Comparison of ENCODE assay signal across 8 cellular contexts in the genomic region with DNA sequence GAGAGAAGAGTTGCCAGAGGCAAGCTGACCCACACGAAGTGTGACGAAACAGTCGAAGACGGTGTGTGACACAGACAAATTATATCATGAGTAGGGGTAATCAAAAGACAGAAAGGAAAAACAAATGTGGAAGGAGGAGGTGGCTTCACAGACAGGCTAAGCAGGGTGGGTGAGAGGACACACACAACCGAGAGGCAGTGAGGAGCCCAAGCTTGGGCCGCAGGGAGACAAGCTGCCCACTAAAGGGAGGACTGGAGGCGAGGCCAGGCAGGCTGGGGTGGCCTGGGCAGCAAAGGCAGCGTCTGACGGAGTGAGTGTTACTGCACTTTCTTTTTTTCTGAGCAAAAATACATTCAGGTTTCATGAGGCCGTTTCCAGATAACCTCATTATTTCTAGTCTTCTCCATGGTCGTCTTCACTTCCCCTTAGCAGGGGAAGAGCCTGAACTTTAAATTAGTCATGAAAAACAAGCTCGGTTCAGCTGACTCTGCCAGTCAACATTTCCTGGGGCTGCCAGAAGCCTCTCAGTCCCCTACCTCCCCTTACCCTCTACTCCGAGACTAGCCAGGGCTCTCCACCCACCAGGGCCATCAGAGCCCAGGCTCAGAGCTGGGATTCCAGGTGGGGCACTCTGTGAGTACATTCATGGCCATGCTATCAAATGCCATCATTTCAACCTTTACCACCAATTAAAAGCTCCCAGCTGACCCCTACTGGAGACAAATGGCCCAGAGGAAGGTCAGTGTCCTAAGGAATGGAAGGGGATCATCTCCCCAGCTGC. TPM values are rescaled to one million over a fixed set of nuclear protein-coding genes. Genes with fewer than 3 reads are reported as not detected.
DNase-seq lines count a peak whose midpoint lies in the region; ATAC-seq and TF ChIP-seq lines count a peak whose summit lies in the region.

No MANE protein-coding gene starts in this region.

- peak; percentile 34 for TF ChIP-seq CTCF in BE2C (IDR thresholded peaks at IDR 0.05; ENCODE audit: low read depth, low read length)
- TF ChIP-seq CTCF in liver (IDR thresholded peaks at IDR 0.05; ENCODE audit: low read depth, low read length, missing input control) = no peak

- no peaks in the 10 kb centered on the region for H3K27me3 Mint-ChIP-seq in activated CD8-positive, alpha-beta T cell treated with anti-CD3 and anti-CD28 coated beads, Interleukin-2, amount 10 ng/mL, durations not matched to agents 7 days and 5 days (ENCODE audit: low read depth)

- no peak overlapping the region for H3K4me3 Mint-ChIP-seq in activated CD8-positive, alpha-beta T cell treated with anti-CD3 and anti-CD28 coated beads, Interleukin-2, amount 10 ng/mL, durations not matched to agents 7 days and 5 days

- POLR2A ChIA-PET in activated CD8-positive, alpha-beta T cell treated with anti-CD3 and anti-CD28 coated beads, Interleukin-2, amount 10 ng/mL, durations not matched to agents 7 days and 5 days (lab: Charles Lee) = interaction anchor here (0.8 kb wide), 1 partner anchor 11 kb away, joined by 3 read pairs; no protein-coding TSS in a partner anchor

- ATAC-seq in GM21619 (IDR thresholded peaks at IDR 0.05; ENCODE audit: unreplicated experiment) = peak; percentile 67
- no peak for ATAC-seq in activated CD8-positive, alpha-beta T cell treated with anti-CD3 and anti-CD28 coated beads, Interleukin-2, amount 10 ng/mL, durations not matched to agents 7 days and 5 days

- TF ChIP-seq RAD21 in liver (IDR thresholded peaks at IDR 0.05) = peak in 1 of 2 donors; percentile 61

- no peak overlapping the region for H3K27ac Mint-ChIP-seq in activated CD8-positive, alpha-beta T cell treated with anti-CD3 and anti-CD28 coated beads, Interleukin-2, amount 10 ng/mL, durations not matched to agents 7 days and 5 days

- H3K9me3 ChIP-seq in BE2C (no peaks in the 10 kb centered on the region), liver (ENCODE audit: control insufficient read depth in 4 of 4, low read length in 3 of 4) (no peaks in the 10 kb centered on the region)
- no peaks in the 10 kb centered on the region for H3K9me3 ChIP-seq in effector memory CD4-positive, alpha-beta T cell (ENCODE audit: control insufficient read depth, low read length)

- H3K27me3 ChIP-seq in BE2C = no peaks in the 10 kb centered on the region
- H3K27me3 ChIP-seq in liver (ENCODE audit: control insufficient read depth in 4 of 4, insufficient read depth in 4 of 4, low read length in 3 of 4) = no peaks in the 10 kb centered on the region
- H3K27me3 ChIP-seq in effector memory CD4-positive, alpha-beta T cell (replicated peaks; ENCODE audit: control insufficient read depth, insufficient read depth, low read length, poor library complexity, severe bottlenecking) = no peaks in the 10 kb centered on the region

- H3K9me3 Mint-ChIP-seq in activated CD8-positive, alpha-beta T cell treated with anti-CD3 and anti-CD28 coated beads, Interleukin-2, amount 10 ng/mL, durations not matched to agents 7 days and 5 days (ENCODE audit: insufficient read depth) = no peaks in the 10 kb centered on the region

- peaks cover 2% of the 10 kb centered on the region for H3K36me3 Mint-ChIP-seq in activated CD8-positive, alpha-beta T cell treated with anti-CD3 and anti-CD28 coated beads, Interleukin-2, amount 10 ng/mL, durations not matched to agents 7 days and 5 days (ENCODE audit: low read depth)

- DNase-seq in BE2C = no peak
- DNase-seq in SW480 (ENCODE audit: low spot score) = peak; percentile 32
- DNase-seq in activated gamma-delta T cell treated with Interleukin-2 at 50 U/mL for 16 hours = no peak
- DNase-seq in NCI-H2227 treated with DMSO at 0.1 percent for 48 hours (lab: John Stamatoyannopoulos, UW) = no peak
- no peak for DNase-seq in effector memory CD4-positive, alpha-beta T cell
- no peak for DNase-seq in activated CD8-positive, alpha-beta T cell treated with anti-CD3 and anti-CD28 coated beads, Interleukin-2, amount 10 ng/mL, durations not matched to agents 7 days and 5 days

- H3K9ac ChIP-seq in liver (ENCODE audit: low read depth in 1 of 2, low read length in 2 of 2) = no peak overlapping the region

- WGBS in liver = 84% methylated on average over 13 of the region's 13 CpGs

- H3K4me3 ChIP-seq in BE2C (ENCODE audit: low read depth, low read length) = no peak overlapping the region
- H3K4me3 ChIP-seq in liver (ENCODE audit: low read depth in 1 of 3, low read length in 3 of 3) = no peak overlapping the region
- H3K4me3 ChIP-seq in effector memory CD4-positive, alpha-beta T cell (ENCODE audit: insufficient read depth, low read depth, low read length, poor library complexity, severe bottlenecking) = no peak overlapping the region

- H3K4me1 ChIP-seq in BE2C (no peaks in the 10 kb centered on the region), liver (ENCODE audit: control insufficient read depth in 4 of 4, insufficient read depth in 4 of 4, low read length in 3 of 4) (no peaks in the 10 kb centered on the region)
- H3K4me1 ChIP-seq in effector memory CD4-positive, alpha-beta T cell (ENCODE audit: control insufficient read depth, insufficient read depth, low read length, poor library complexity, severe bottlenecking) = no peaks in the 10 kb centered on the region

- peak overlapping the region; percentile 40 to 42 for H3K27ac ChIP-seq in liver (ENCODE audit: low read depth in 1 of 2, low read length in 2 of 2)
- no peak overlapping the region for H3K27ac ChIP-seq in effector memory CD4-positive, alpha-beta T cell (ENCODE audit: insufficient read depth, low read length, poor library complexity, severe bottlenecking)

- CTCF ChIA-PET in activated CD8-positive, alpha-beta T cell treated with anti-CD3 and anti-CD28 coated beads, Interleukin-2, amount 10 ng/mL, durations not matched to agents 7 days and 5 days (lab: Charles Lee) = interaction anchor here (0.7 to 1.3 kb wide), 6 partner anchors 11 to 294 kb away, joined by 3 to 8 read pairs (median 3); no protein-coding TSS in a partner anchor

- peaks cover 5% of the 10 kb centered on the region for H3K4me1 Mint-ChIP-seq in activated CD8-positive, alpha-beta T cell treated with anti-CD3 and anti-CD28 coated beads, Interleukin-2, amount 10 ng/mL, durations not matched to agents 7 days and 5 days (ENCODE audit: low read depth)

- H3K36me3 ChIP-seq in BE2C = no peaks in the 10 kb centered on the region; the same call in 1 of the 2 replicates
- H3K36me3 ChIP-seq in liver (ENCODE audit: control insufficient read depth in 4 of 4, insufficient read depth in 3 of 4, low read depth in 1 of 4, low read length in 3 of 4) = no peaks in the 10 kb centered on the region
- H3K36me3 ChIP-seq in effector memory CD4-positive, alpha-beta T cell (ENCODE audit: control insufficient read depth, insufficient read depth, low read length) = no peaks in the 10 kb centered on the region

TF ChIP-seq in liver, 16 proteins besides CTCF, POLR2A, EP300 and RAD21:
- no peak for TF ChIP-seq TAF1 (conservative IDR thresholded peaks at IDR 0.05)
TF ChIP-seq in liver: peak in this region for 0.

RNA-seq across cellular contexts. Expression of gene ZFP36L2, which starts 13.8 kb away (rescaled TPM):
- polyA plus RNA-seq in BE2C (2012; ENCODE audit: insufficient read depth, insufficient read length, low read depth) = 17.9 TPM
- 10 to 100 TPM; 10.3 to 19.7 TPM for total RNA-seq in liver
- polyA plus RNA-seq in liver = 10 to 100 TPM; 18.1 to 26.8 TPM
- 100 to 1,000 TPM; 166 TPM for total RNA-seq in activated CD8-positive, alpha-beta T cell treated with anti-CD3 and anti-CD28 coated beads, Interleukin-2, amount 10 ng/mL, durations not matched to agents 7 days and 5 days

Comparison
In these comparisons a context has a peak if more than half of its experiments do, and no peak if none do; other contexts are left out.
1. RNA of gene ZFP36L2, which starts 13.8 kb away (total RNA-seq): 166 TPM in activated CD8-positive, alpha-beta T cell treated with anti-CD3 and anti-CD28 coated beads, Interleukin-2, amount 10 ng/mL, durations not matched to agents 7 days and 5 days; 10.3 to 19.7 TPM in liver; every median in the first group is over 4 times any median in the second.